Comparison of ENCODE assay signal across 2 cellular contexts in genomic region chr1:36386262-36387140, GRCh38.
TF ChIP-seq lines count a peak whose summit lies in the region.

No MANE protein-coding gene starts in this region.

TF ChIP-seq in GM12891, 5 proteins besides CTCF, POLR2A, EP300 and RAD21 (continued from another document):
- no peak for TF ChIP-seq PAX5 (IDR thresholded peaks at IDR 0.05; ENCODE audit: insufficient read depth, low read length, severe bottlenecking)
- TF ChIP-seq POU2F2 (IDR thresholded peaks at IDR 0.05; ENCODE audit: low read depth, low read length), result peak; percentile 73; the same call in 1 of the 2 replicates
TF ChIP-seq in GM12891: peak in this region for 4.

TF ChIP-seq in GM12878, 131 proteins besides CTCF, POLR2A, EP300 and RAD21 (continues in another document):
- TF ChIP-seq E2F4 (IDR thresholded peaks at IDR 0.05; ENCODE audit: low read depth, low read length) (no peak), ATF2 (IDR thresholded peaks at IDR 0.05; ENCODE audit: low read length) (no peak; the same call in 1 of the 2 replicates), CHD4 (IDR thresholded peaks at IDR 0.05) (no peak), TAF1 (IDR thresholded peaks at IDR 0.05; ENCODE audit: borderline replicate concordance, low read depth, low read length) (peak; percentile 60; the same call in 1 of the 2 replicates), HCFC1 (IDR thresholded peaks at IDR 0.05; ENCODE audit: low read length) (no peak), BCLAF1 (IDR thresholded peaks at IDR 0.05) (no peak), KAT2A (conservative IDR thresholded peaks at IDR 0.05; ENCODE audit: control insufficient read depth, low read depth, low read length) (no peak), MTA2 (IDR thresholded peaks at IDR 0.05; ENCODE audit: low read depth) (peak; percentile 40), SMARCA5 (IDR thresholded peaks at IDR 0.05) (peak; percentile 98), ZNF207 (IDR thresholded peaks at IDR 0.05; ENCODE audit: borderline replicate concordance) (peak; percentile 63; the same call in 1 of the 2 replicates), TBL1XR1 (IDR thresholded peaks at IDR 0.05; ENCODE audit: low read depth, low read length) (no peak), GABPA (IDR thresholded peaks at IDR 0.05; ENCODE audit: low read depth) (no peak), ESRRA (IDR thresholded peaks at IDR 0.05; ENCODE audit: low read length) (no peak), ZBTB4 (CRISPR knock-in tag; IDR thresholded peaks at IDR 0.05) (no peak), ZNF24 (IDR thresholded peaks at IDR 0.05) (no peak), KLF5 (IDR thresholded peaks at IDR 0.05; ENCODE audit: partially characterized antibody) (no peak), NRF1 (conservative IDR thresholded peaks at IDR 0.05; ENCODE audit: low read depth, low read length) (no peak), E2F8 (IDR thresholded peaks at IDR 0.05; ENCODE audit: low read depth, partially characterized antibody) (no peak), JUND (IDR thresholded peaks at IDR 0.05; ENCODE audit: low read depth, low read length) (no peak), IKZF1 (conservative IDR thresholded peaks at IDR 0.05) (peak; percentile 63), TCF12 (IDR thresholded peaks at IDR 0.05; ENCODE audit: low read depth, low read length) (no peak), CBFB (IDR thresholded peaks at IDR 0.05; ENCODE audit: low read depth) (peak; percentile 40), SRF (IDR thresholded peaks at IDR 0.05; ENCODE audit: low read depth in 2 of 2, low read length in 2 of 2) (peak; percentile 15 to 81; a peak in 2 of 4 replicates), SPI1 (IDR thresholded peaks at IDR 0.05; ENCODE audit: borderline replicate concordance, insufficient read depth, low read depth, low read length) (peak; percentile 70), HDAC2 (IDR thresholded peaks at IDR 0.05) (no peak), ZNF622 (IDR thresholded peaks at IDR 0.05) (no peak), NFIC (IDR thresholded peaks at IDR 0.05; ENCODE audit: low read depth, low read length) (no peak), STAT1 (conservative IDR thresholded peaks at IDR 0.05) (0 out of 2 replicates have a peak, but pooled peaks have one; percentile 40), RAD51 (IDR thresholded peaks at IDR 0.05) (no peak), BRCA1 (IDR thresholded peaks at IDR 0.05; ENCODE audit: low read depth, low read length) (no peak), FOXM1 (IDR thresholded peaks at IDR 0.05; ENCODE audit: low read depth, low read length) (no peak), JUNB (IDR thresholded peaks at IDR 0.05) (peak; percentile 70), WRNIP1 (IDR thresholded peaks at IDR 0.05; ENCODE audit: borderline replicate concordance, low read depth, low read length) (no peak), ZNF274 (IDR thresholded peaks at IDR 0.05; ENCODE audit: insufficient read depth, insufficient read length) (no peak), ASH2L (IDR thresholded peaks at IDR 0.05; ENCODE audit: borderline replicate concordance, low read depth) (peak; percentile 57; the same call in 1 of the 2 replicates), REST (IDR thresholded peaks at IDR 0.05; ENCODE audit: low read depth, low read length) (no peak), CBX3 (IDR thresholded peaks at IDR 0.05; ENCODE audit: borderline replicate concordance, low read depth) (no peak), IRF3 (IDR thresholded peaks at IDR 0.05) (no peak), BMI1 (IDR thresholded peaks at IDR 0.05; ENCODE audit: borderline replicate concordance) (no peak), NR2C1 (IDR thresholded peaks at IDR 0.05) (no peak), NKRF (conservative IDR thresholded peaks at IDR 0.05) (peak; percentile 90)
